1 cellular context compared by ENCODE assay signal in genomic region chr7:30169585-30169978, GRCh38.
TF ChIP-seq lines count a peak whose summit lies in the region.

No MANE protein-coding gene starts in this region.

TF ChIP-seq in GM23338, 12 proteins besides CTCF, POLR2A, EP300 and RAD21 (continued from another document):
- TF ChIP-seq, protein P1, sequence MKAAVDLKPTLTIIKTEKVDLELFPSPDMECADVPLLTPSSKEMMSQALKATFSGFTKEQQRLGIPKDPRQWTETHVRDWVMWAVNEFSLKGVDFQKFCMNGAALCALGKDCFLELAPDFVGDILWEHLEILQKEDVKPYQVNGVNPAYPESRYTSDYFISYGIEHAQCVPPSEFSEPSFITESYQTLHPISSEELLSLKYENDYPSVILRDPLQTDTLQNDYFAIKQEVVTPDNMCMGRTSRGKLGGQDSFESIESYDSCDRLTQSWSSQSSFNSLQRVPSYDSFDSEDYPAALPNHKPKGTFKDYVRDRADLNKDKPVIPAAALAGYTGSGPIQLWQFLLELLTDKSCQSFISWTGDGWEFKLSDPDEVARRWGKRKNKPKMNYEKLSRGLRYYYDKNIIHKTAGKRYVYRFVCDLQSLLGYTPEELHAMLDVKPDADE (IDR thresholded peaks at IDR 0.05): no peak
- TF ChIP-seq EZH2phosphoT487 (IDR thresholded peaks at IDR 0.05; ENCODE audit: unreplicated experiment): no peak
- TF ChIP-seq, protein P2, sequence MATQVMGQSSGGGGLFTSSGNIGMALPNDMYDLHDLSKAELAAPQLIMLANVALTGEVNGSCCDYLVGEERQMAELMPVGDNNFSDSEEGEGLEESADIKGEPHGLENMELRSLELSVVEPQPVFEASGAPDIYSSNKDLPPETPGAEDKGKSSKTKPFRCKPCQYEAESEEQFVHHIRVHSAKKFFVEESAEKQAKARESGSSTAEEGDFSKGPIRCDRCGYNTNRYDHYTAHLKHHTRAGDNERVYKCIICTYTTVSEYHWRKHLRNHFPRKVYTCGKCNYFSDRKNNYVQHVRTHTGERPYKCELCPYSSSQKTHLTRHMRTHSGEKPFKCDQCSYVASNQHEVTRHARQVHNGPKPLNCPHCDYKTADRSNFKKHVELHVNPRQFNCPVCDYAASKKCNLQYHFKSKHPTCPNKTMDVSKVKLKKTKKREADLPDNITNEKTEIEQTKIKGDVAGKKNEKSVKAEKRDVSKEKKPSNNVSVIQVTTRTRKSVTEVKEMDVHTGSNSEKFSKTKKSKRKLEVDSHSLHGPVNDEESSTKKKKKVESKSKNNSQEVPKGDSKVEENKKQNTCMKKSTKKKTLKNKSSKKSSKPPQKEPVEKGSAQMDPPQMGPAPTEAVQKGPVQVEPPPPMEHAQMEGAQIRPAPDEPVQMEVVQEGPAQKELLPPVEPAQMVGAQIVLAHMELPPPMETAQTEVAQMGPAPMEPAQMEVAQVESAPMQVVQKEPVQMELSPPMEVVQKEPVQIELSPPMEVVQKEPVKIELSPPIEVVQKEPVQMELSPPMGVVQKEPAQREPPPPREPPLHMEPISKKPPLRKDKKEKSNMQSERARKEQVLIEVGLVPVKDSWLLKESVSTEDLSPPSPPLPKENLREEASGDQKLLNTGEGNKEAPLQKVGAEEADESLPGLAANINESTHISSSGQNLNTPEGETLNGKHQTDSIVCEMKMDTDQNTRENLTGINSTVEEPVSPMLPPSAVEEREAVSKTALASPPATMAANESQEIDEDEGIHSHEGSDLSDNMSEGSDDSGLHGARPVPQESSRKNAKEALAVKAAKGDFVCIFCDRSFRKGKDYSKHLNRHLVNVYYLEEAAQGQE (IDR thresholded peaks at IDR 0.05; ENCODE audit: unreplicated experiment): no peak
- TF ChIP-seq ZNF114 (CRISPR knock-in tag; IDR thresholded peaks at IDR 0.05): no peak
- TF ChIP-seq JUNB (IDR thresholded peaks at IDR 0.05; ENCODE audit: unreplicated experiment): no peak
- TF ChIP-seq NANOG (IDR thresholded peaks at IDR 0.05; ENCODE audit: borderline replicate concordance): no peak
